29 cellular contexts compared by ENCODE assay signal in genomic region chr10:117728087-117728486, GRCh38.
"Had no signal": no experiment of that assay in that cellular context is flagged by ENCODE, and none has a peak within 500 bp of the region (broad histone marks: within the 10 kb centered on the region; RNA-seq: fewer than 3 reads in every experiment).

No MANE protein-coding gene starts in this region.

- H3K4me1 Mint-ChIP-seq: stimulated activated effector memory CD8-positive, alpha-beta T cell treated with anti-CD3 and anti-CD28 coated beads, Interleukin-12 subunit alpha, Interleukin-12 subunit beta, amount 100 ng/mL, for 72 hours; stimulated activated memory B cell treated with anti-CD40 and anti-IgM and Interleukin-4, amounts not matched to agents 10 μg/mL and 1 μg/mL and 100 μg/mL, for 72 hours; stimulated activated naive B cell treated with anti-CD40 and anti-IgM and Interleukin-4, amounts not matched to agents 10 μg/mL and 1 μg/mL and 100 μg/mL, for 72 hours; stimulated activated naive CD8-positive, alpha-beta T cell treated with anti-CD3 and anti-CD28 coated beads, Interleukin-15, amount 100 ng/mL, for 72 hours had no signal

- ATAC-seq: stimulated activated effector memory CD8-positive, alpha-beta T cell treated with anti-CD3 and anti-CD28 coated beads, Interleukin-12 subunit alpha, Interleukin-12 subunit beta, amount 100 ng/mL, for 72 hours; stimulated activated memory B cell treated with anti-CD40 and anti-IgM and Interleukin-4, amounts not matched to agents 10 μg/mL and 1 μg/mL and 100 μg/mL, for 72 hours; stimulated activated naive B cell treated with anti-CD40 and anti-IgM and Interleukin-4, amounts not matched to agents 10 μg/mL and 1 μg/mL and 100 μg/mL, for 72 hours; stimulated activated naive CD8-positive, alpha-beta T cell treated with anti-CD3 and anti-CD28 coated beads, Interleukin-15, amount 100 ng/mL, for 72 hours; stimulated activated naive CD8-positive, alpha-beta T cell treated with anti-CD3 and anti-CD28 coated beads, Interleukin-15, Interleukin-2, amounts not matched to agents 100 U/mL and 50 U/mL, for 24 hours; upper lobe of right lung had no signal

- H3K36me3 ChIP-seq: stomach, suprapubic skin, thoracic aorta, thyroid gland, tibial artery, tibial nerve, transverse colon, upper lobe of left lung, upper lobe of right lung, uterus, vagina had no signal

- H3K4me3 Mint-ChIP-seq: stimulated activated effector memory CD8-positive, alpha-beta T cell treated with anti-CD3 and anti-CD28 coated beads, Interleukin-12 subunit alpha, Interleukin-12 subunit beta, amount 100 ng/mL, for 72 hours; stimulated activated memory B cell treated with anti-CD40 and anti-IgM and Interleukin-4, amounts not matched to agents 10 μg/mL and 1 μg/mL and 100 μg/mL, for 72 hours; stimulated activated naive B cell treated with anti-CD40 and anti-IgM and Interleukin-4, amounts not matched to agents 10 μg/mL and 1 μg/mL and 100 μg/mL, for 72 hours; stimulated activated naive CD8-positive, alpha-beta T cell treated with anti-CD3 and anti-CD28 coated beads, Interleukin-15, amount 100 ng/mL, for 72 hours; stimulated activated naive CD8-positive, alpha-beta T cell treated with anti-CD3 and anti-CD28 coated beads, Interleukin-15, Interleukin-2, amounts not matched to agents 100 ng/mL and 50 ng/mL, for 24 hours; type B pancreatic cell had no signal

- FAIRE-seq: urothelium cell line had no signal

- H3K27ac ChIP-seq: stomach, suprapubic skin, testis, thoracic aorta, thyroid gland, tibial artery, tibial nerve, transverse colon, upper lobe of left lung, upper lobe of right lung, uterus, vagina had no signal

- DNase-seq: stimulated activated CD4-positive, alpha-beta T cell treated with anti-CD3 and anti-CD28 coated beads, Interleukin-2, amount 100 ng/mL, for 48 hours; stimulated activated CD4-positive, alpha-beta T cell treated with anti-CD3 and anti-CD28 coated beads, Interleukin-4, amount 100 ng/mL, for 1 hour; stimulated activated CD4-positive, alpha-beta T cell treated with anti-CD3 and anti-CD28 coated beads, Interleukin-4, amount 100 ng/mL, for 24 hours; stimulated activated CD4-positive, alpha-beta T cell treated with anti-CD3 and anti-CD28 coated beads, Interleukin-4, amount 100 ng/mL, for 4 hours; stimulated activated CD8-positive, alpha-beta memory T cell treated with anti-CD3 and anti-CD28 coated beads, Interleukin-4, amount 100 ng/mL, for 48 hours; stimulated activated naive B cell treated with anti-CD40 and anti-IgM and Interleukin-4, amounts not matched to agents 10 μg/mL and 1 μg/mL and 100 μg/mL, for 72 hours; stimulated activated naive CD4-positive, alpha-beta T cell; stimulated activated naive CD4-positive, alpha-beta T cell treated with Interleukin-2 at 50 U/mL for 16 hours; stimulated activated naive CD8-positive, alpha-beta T cell treated with anti-CD3 and anti-CD28 coated beads, Interleukin-15, amount 100 ng/mL, for 72 hours; stimulated activated naive CD8-positive, alpha-beta T cell treated with anti-CD3 and anti-CD28 coated beads, Interleukin-15, Interleukin-2, amounts not matched to agents 100 U/mL and 50 U/mL, for 24 hours; stomach; substantia nigra; thyroid gland; tibial artery; transverse colon; trophoblast cell; upper lobe of left lung; upper lobe of right lung; uterus had no signal

- H3K4me3 ChIP-seq: stomach, suprapubic skin, testis, thoracic aorta, thyroid gland, tibial artery, tibial nerve, transverse colon, upper lobe of left lung, upper lobe of right lung, uterus, vagina had no signal

- H3K9me3 ChIP-seq: stomach, suprapubic skin, testis, thoracic aorta, thyroid gland, tibial artery, tibial nerve, transverse colon, upper lobe of left lung, upper lobe of right lung, uterus, vagina had no signal

- H3K4me1 ChIP-seq: stomach, suprapubic skin, testis, thyroid gland, tibial artery, tibial nerve, transverse colon, upper lobe of left lung, upper lobe of right lung, uterus, vagina had no signal

- H3K27ac Mint-ChIP-seq: stimulated activated effector memory CD8-positive, alpha-beta T cell treated with anti-CD3 and anti-CD28 coated beads, Interleukin-12 subunit alpha, Interleukin-12 subunit beta, amount 100 ng/mL, for 72 hours; stimulated activated memory B cell treated with anti-CD40 and anti-IgM and Interleukin-4, amounts not matched to agents 10 μg/mL and 1 μg/mL and 100 μg/mL, for 72 hours; stimulated activated naive B cell treated with anti-CD40 and anti-IgM and Interleukin-4, amounts not matched to agents 10 μg/mL and 1 μg/mL and 100 μg/mL, for 72 hours; stimulated activated naive CD8-positive, alpha-beta T cell treated with anti-CD3 and anti-CD28 coated beads, Interleukin-15, amount 100 ng/mL, for 72 hours; stimulated activated naive CD8-positive, alpha-beta T cell treated with anti-CD3 and anti-CD28 coated beads, Interleukin-15, Interleukin-2, amounts not matched to agents 100 ng/mL and 50 ng/mL, for 24 hours; type B pancreatic cell had no signal

- H3K27me3 ChIP-seq: testis, thyroid gland, upper lobe of left lung, uterus, vagina had no signal

- H3K9me3 Mint-ChIP-seq: stimulated activated effector memory CD8-positive, alpha-beta T cell treated with anti-CD3 and anti-CD28 coated beads, Interleukin-12 subunit alpha, Interleukin-12 subunit beta, amount 100 ng/mL, for 72 hours; stimulated activated memory B cell treated with anti-CD40 and anti-IgM and Interleukin-4, amounts not matched to agents 10 μg/mL and 1 μg/mL and 100 μg/mL, for 72 hours had no signal

- H3K36me3 Mint-ChIP-seq: stimulated activated effector memory CD8-positive, alpha-beta T cell treated with anti-CD3 and anti-CD28 coated beads, Interleukin-12 subunit alpha, Interleukin-12 subunit beta, amount 100 ng/mL, for 72 hours; stimulated activated memory B cell treated with anti-CD40 and anti-IgM and Interleukin-4, amounts not matched to agents 10 μg/mL and 1 μg/mL and 100 μg/mL, for 72 hours; stimulated activated naive B cell treated with anti-CD40 and anti-IgM and Interleukin-4, amounts not matched to agents 10 μg/mL and 1 μg/mL and 100 μg/mL, for 72 hours; type B pancreatic cell had no signal
